ENCODE assay signal across 1 cellular context in the genomic region with DNA sequence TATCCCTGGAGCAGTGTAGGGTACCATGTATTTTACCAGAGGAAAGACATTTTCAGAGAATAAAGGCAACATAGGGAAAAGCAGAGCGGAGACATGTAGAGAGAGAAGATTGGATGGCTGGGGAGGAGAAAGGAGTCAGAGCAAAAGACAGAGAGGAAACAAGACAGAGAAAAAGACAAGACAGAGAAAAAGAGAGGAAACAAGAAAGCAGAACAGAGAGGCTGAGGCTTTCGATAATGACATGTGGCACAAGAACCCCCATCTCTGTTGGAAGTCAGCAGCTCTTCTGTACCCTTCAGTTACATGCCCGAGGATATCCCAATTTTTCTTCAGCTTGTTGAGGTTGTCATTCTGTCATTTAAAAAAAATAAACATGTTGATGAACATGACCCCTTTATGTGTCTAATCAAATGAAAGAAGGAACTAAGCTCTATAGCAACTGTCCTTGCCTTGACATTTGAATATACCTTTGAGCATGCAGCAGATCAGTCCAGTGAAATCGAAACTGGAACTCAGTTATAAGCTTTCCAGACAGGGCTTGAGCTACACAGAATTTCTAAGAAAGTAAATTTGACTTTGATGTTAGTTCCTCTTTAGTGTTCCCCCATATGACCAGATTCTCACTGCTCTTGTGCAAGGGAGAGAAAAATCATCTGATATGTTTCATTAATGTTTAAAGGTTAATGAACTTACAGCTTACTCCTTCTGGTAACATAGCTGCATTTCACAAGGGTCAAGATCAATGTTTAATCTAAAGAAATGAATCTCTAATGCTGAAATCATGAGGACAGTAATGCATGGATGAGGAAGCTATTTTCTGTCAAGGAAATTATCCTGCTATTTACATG.
TF ChIP-seq lines count a peak whose summit lies in the region.

No MANE protein-coding gene starts in this region.

TF ChIP-seq in GM23338, 12 proteins besides CTCF, POLR2A, EP300 and RAD21 (continued from another document):
- TF ChIP-seq ZNF462 (CRISPR knock-in tag; IDR thresholded peaks at IDR 0.05) (no peak), STAT1 (IDR thresholded peaks at IDR 0.05; ENCODE audit: unreplicated experiment) (no peak)
